Comparison of ENCODE assay signal across 1 cellular context in the genomic region with DNA sequence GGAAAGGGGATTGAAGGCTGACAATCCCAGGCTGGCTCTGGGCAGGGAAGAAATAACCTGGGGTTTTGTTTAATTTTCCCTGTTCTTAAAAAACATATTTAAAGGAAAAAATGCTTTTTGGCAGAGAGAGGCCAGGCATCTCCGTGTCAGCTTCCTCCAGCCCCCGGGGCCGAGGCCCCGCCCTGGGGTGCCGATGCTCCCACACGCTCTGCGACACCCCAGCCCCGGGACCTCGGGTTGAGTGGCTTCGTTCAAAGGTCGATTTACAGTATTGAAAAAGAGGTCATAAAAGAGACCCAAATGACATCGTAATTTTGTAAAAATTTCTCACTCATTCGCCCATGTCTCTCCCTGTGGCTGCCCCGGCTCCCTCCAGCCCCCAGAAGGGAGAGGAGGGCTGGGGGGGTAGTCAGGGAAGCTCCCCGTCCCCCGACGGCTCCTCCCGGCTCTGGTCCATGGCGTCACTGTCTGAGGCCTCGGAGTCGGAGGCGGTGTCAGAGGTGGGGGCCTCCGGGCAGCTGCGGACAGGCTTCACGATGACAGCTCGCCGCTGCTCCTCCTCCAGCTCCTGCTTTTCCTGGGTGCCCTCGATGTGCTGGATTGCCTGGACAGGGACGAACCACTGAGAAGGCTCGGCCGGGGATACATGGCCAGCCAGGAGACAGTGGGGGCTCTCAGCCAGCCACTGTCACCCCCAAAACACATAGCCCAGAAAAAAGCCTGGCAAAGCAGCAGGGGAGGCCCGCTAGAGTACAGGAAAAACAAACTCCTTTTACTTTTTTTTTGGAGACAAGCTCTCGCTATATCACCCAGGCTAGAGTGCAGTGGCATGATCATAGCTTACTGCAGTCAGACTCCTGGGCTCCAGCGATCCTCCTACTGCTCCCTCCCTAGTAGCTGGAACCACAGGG.
TF ChIP-seq lines count a peak whose summit lies in the region.

No MANE protein-coding gene starts in this region.

TF ChIP-seq in HEK293, 187 proteins besides CTCF, POLR2A, EP300 and RAD21:
- TF ChIP-seq, protein P1, sequence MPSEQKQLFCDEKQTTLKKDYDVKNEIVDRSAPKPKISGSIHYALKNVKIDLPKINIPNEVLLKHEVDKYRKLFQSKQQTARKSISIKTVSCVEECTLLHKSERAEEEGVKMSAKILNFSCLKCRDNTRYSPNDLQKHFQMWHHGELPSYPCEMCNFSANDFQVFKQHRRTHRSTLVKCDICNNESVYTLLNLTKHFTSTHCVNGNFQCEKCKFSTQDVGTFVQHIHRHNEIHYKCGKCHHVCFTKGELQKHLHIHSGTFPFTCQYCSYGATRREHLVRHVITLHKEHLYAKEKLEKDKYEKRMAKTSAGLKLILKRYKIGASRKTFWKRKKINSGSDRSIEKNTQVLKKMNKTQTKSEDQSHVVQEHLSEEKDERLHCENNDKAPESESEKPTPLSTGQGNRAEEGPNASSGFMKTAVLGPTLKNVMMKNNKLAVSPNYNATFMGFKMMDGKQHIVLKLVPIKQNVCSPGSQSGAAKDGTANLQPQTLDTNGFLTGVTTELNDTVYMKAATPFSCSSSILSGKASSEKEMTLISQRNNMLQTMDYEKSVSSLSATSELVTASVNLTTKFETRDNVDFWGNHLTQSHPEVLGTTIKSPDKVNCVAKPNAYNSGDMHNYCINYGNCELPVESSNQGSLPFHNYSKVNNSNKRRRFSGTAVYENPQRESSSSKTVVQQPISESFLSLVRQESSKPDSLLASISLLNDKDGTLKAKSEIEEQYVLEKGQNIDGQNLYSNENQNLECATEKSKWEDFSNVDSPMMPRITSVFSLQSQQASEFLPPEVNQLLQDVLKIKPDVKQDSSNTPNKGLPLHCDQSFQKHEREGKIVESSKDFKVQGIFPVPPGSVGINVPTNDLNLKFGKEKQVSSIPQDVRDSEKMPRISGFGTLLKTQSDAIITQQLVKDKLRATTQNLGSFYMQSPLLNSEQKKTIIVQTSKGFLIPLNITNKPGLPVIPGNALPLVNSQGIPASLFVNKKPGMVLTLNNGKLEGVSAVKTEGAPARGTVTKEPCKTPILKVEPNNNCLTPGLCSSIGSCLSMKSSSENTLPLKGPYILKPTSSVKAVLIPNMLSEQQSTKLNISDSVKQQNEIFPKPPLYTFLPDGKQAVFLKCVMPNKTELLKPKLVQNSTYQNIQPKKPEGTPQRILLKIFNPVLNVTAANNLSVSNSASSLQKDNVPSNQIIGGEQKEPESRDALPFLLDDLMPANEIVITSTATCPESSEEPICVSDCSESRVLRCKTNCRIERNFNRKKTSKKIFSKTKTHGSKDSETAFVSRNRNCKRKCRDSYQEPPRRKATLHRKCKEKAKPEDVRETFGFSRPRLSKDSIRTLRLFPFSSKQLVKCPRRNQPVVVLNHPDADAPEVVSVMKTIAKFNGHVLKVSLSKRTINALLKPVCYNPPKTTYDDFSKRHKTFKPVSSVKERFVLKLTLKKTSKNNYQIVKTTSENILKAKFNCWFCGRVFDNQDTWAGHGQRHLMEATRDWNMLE (tag by site-specific recombination; conservative IDR thresholded peaks at IDR 0.05; ENCODE audit: low read depth) = no peak
- no peak for TF ChIP-seq KLF8 (tag by site-specific recombination; IDR thresholded peaks at IDR 0.05)
- 0 out of 2 replicates have a peak, but pooled peaks have one; percentile 31 for TF ChIP-seq ZNF600 (tag by site-specific recombination; IDR thresholded peaks at IDR 0.05)
- TF ChIP-seq ZNF549 (tag by site-specific recombination; IDR thresholded peaks at IDR 0.05) = no peak
- TF ChIP-seq ZSCAN16 (tag by site-specific recombination; IDR thresholded peaks at IDR 0.05) = no peak
- TF ChIP-seq, protein P2, sequence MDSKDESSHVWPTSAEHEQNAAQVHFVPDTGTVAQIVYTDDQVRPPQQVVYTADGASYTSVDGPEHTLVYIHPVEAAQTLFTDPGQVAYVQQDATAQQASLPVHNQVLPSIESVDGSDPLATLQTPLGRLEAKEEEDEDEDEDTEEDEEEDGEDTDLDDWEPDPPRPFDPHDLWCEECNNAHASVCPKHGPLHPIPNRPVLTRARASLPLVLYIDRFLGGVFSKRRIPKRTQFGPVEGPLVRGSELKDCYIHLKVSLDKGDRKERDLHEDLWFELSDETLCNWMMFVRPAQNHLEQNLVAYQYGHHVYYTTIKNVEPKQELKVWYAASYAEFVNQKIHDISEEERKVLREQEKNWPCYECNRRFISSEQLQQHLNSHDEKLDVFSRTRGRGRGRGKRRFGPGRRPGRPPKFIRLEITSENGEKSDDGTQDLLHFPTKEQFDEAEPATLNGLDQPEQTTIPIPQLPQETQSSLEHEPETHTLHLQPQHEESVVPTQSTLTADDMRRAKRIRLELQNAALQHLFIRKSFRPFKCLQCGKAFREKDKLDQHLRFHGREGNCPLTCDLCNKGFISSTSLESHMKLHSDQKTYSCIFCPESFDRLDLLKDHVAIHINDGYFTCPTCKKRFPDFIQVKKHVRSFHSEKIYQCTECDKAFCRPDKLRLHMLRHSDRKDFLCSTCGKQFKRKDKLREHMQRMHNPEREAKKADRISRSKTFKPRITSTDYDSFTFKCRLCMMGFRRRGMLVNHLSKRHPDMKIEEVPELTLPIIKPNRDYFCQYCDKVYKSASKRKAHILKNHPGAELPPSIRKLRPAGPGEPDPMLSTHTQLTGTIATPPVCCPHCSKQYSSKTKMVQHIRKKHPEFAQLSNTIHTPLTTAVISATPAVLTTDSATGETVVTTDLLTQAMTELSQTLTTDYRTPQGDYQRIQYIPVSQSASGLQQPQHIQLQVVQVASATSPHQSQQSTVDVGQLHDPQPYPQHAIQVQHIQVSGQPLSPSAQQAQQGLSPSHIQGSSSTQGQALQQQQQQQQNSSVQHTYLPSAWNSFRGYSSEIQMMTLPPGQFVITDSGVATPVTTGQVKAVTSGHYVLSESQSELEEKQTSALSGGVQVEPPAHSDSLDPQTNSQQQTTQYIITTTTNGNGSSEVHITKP (tag by site-specific recombination; IDR thresholded peaks at IDR 0.05) = peak; percentile 87
- TF ChIP-seq ZFP41 (tag by site-specific recombination; IDR thresholded peaks at IDR 0.05; ENCODE audit: borderline replicate concordance) = no peak
- TF ChIP-seq, protein P3, sequence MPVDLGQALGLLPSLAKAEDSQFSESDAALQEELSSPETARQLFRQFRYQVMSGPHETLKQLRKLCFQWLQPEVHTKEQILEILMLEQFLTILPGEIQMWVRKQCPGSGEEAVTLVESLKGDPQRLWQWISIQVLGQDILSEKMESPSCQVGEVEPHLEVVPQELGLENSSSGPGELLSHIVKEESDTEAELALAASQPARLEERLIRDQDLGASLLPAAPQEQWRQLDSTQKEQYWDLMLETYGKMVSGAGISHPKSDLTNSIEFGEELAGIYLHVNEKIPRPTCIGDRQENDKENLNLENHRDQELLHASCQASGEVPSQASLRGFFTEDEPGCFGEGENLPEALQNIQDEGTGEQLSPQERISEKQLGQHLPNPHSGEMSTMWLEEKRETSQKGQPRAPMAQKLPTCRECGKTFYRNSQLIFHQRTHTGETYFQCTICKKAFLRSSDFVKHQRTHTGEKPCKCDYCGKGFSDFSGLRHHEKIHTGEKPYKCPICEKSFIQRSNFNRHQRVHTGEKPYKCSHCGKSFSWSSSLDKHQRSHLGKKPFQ (tag by site-specific recombination; IDR thresholded peaks at IDR 0.05) = no peak
- no peak for TF ChIP-seq ZNF202 (tag by site-specific recombination; IDR thresholded peaks at IDR 0.05; ENCODE audit: borderline replicate concordance)
- TF ChIP-seq, protein P4, sequence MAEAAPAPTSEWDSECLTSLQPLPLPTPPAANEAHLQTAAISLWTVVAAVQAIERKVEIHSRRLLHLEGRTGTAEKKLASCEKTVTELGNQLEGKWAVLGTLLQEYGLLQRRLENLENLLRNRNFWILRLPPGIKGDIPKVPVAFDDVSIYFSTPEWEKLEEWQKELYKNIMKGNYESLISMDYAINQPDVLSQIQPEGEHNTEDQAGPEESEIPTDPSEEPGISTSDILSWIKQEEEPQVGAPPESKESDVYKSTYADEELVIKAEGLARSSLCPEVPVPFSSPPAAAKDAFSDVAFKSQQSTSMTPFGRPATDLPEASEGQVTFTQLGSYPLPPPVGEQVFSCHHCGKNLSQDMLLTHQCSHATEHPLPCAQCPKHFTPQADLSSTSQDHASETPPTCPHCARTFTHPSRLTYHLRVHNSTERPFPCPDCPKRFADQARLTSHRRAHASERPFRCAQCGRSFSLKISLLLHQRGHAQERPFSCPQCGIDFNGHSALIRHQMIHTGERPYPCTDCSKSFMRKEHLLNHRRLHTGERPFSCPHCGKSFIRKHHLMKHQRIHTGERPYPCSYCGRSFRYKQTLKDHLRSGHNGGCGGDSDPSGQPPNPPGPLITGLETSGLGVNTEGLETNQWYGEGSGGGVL (tag by site-specific recombination; IDR thresholded peaks at IDR 0.05) = no peak
- no peak for TF ChIP-seq ZNF626 (tag by site-specific recombination; IDR thresholded peaks at IDR 0.05)
TF ChIP-seq in HEK293: peak in this region for 2.
